6 cellular contexts compared by ENCODE assay signal in the genomic region with DNA sequence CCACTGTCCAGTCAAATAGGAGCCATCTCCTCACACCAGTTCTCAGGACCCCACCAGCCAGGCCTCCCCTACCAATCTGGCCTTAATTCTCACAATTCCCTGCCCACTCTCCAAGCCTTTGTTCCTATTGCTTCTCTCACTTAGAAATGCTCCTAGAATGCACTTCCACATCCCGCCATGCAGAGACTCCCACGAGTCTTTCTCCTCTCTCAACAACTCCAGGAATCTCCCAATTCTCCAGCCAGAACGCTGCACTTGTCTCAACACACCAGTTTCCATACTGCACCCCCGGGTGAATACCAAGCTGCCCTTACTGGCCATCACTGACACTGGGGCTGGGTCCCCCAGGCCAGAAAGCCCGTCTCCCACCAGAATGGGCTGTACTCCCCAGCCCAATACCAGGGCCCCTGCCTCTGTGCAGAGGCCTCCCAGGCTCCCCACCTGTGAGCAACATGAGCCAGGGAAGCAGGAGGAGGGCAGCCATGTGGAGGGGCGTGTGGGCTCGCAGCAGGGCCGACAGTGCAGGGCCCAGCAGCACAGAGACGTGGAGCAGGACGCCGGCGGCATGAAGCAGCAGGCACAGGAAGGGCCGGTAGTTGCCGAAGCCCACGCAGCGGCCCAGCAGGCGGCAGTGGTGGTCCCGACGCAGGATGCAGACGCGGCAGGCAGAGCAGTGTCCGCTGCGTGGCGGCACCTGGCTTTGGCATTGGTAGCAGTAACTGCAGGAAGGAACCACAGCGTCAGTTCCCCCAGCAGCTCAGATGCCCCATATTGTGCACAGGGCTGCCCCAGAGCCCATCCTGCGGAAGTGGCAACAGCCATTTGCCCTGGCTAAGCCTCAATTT. TPM values are rescaled to one million over a fixed set of nuclear protein-coding genes. Genes with fewer than 3 reads are reported as not detected.
DNase-seq lines count a peak whose midpoint lies in the region; ATAC-seq lines count a peak whose summit lies in the region.

No MANE protein-coding gene starts in this region.

- intact Hi-C loops in activated naive CD4-positive, alpha-beta T cell treated with anti-CD3 and anti-CD28 coated beads for 36 hours (cut with micrococcal nuclease) = loop anchor here (10.0 kb wide), 1 partner anchor 411 kb away; a partner anchor contains a TSS

- peaks cover 18% of the 10 kb centered on the region for H3K4me1 Mint-ChIP-seq in activated naive CD4-positive, alpha-beta T cell treated with anti-CD3 and anti-CD28 coated beads for 36 hours (ENCODE audit: low read depth)

- in situ Hi-C loops in KBM-7 (cut with MboI; ENCODE audit: low pct_unique_long_range_greater_than_20kb, low sequenced_read_pairs) = no loop called here

- no peaks in the 10 kb centered on the region for H3K9me3 Mint-ChIP-seq in activated naive CD4-positive, alpha-beta T cell treated with anti-CD3 and anti-CD28 coated beads for 36 hours

- H3K27ac Mint-ChIP-seq in activated naive CD4-positive, alpha-beta T cell treated with anti-CD3 and anti-CD28 coated beads for 36 hours = peak overlapping the region; percentile 52

- H3K4me3 Mint-ChIP-seq in activated naive CD4-positive, alpha-beta T cell treated with anti-CD3 and anti-CD28 coated beads for 36 hours = peak overlapping the region; percentile 64

- H3K36me3 Mint-ChIP-seq in activated naive CD4-positive, alpha-beta T cell treated with anti-CD3 and anti-CD28 coated beads for 36 hours (ENCODE audit: low read depth) = peaks cover 6% of the 10 kb centered on the region

- CTCF ChIA-PET in activated naive CD4-positive, alpha-beta T cell treated with anti-CD3 and anti-CD28 coated beads for 36 hours (lab: Charles Lee) = interaction anchor here (0.6 kb wide), 1 partner anchor 510 kb away, joined by 3 read pairs; no protein-coding TSS in a partner anchor

- DNase-seq in KBM-7 = peak; percentile 79
- DNase-seq in activated naive CD4-positive, alpha-beta T cell treated with anti-CD3 and anti-CD28 coated beads for 36 hours = peak; percentile 81
- DNase-seq in lung microvascular endothelial cell (ENCODE audit: low read depth in 2 of 2) = peak; percentile 87 to 95
- no peak for DNase-seq in NCI-H524 treated with DMSO at 0.1 percent for 48 hours (lab: John Stamatoyannopoulos, UW)
- DNase-seq in NCI-H748 treated with DMSO at 0.1 percent for 48 hours (lab: John Stamatoyannopoulos, UW) = no peak

- no peak for ATAC-seq in GM21576 (IDR thresholded peaks at IDR 0.05; ENCODE audit: unreplicated experiment)

- no peaks in the 10 kb centered on the region for H3K27me3 Mint-ChIP-seq in activated naive CD4-positive, alpha-beta T cell treated with anti-CD3 and anti-CD28 coated beads for 36 hours (ENCODE audit: low read depth)

RNA-seq across cellular contexts. Expression of a gene that starts 2.4 kb away (rescaled TPM):
- total RNA-seq in activated naive CD4-positive, alpha-beta T cell treated with anti-CD3 and anti-CD28 coated beads for 36 hours = 10 to 100 TPM; 11.5 to 13.4 TPM
- 12.0 and 20.8 TPM in 2 replicates for total RNA-seq in lung microvascular endothelial cell

RNA-seq across cellular contexts. Expression of a gene that starts 3.2 kb away (rescaled TPM):
- under 1 TPM in 1 of 2 experiments, not detected in 1; 0.07 TPM for total RNA-seq in activated naive CD4-positive, alpha-beta T cell treated with anti-CD3 and anti-CD28 coated beads for 36 hours
- under 0.01 TPM in 1 of 2 replicates, not detected in the other for total RNA-seq in lung microvascular endothelial cell

RNA-seq across cellular contexts. Expression of a gene that starts 24.9 kb away (rescaled TPM):
- total RNA-seq in activated naive CD4-positive, alpha-beta T cell treated with anti-CD3 and anti-CD28 coated beads for 36 hours = under 1 TPM; 0.64 to 0.96 TPM
- total RNA-seq in lung microvascular endothelial cell = 18.5 and 49.6 TPM in 2 replicates

RNA-seq across cellular contexts. Expression of a gene that starts 33.0 kb away (rescaled TPM):
- total RNA-seq in activated naive CD4-positive, alpha-beta T cell treated with anti-CD3 and anti-CD28 coated beads for 36 hours = 10 to 100 TPM; 10.1 to 10.9 TPM
- 12.1 and 12.9 TPM in 2 replicates for total RNA-seq in lung microvascular endothelial cell

RNA-seq across cellular contexts. Expression of a gene that starts 49.4 kb away (rescaled TPM):
- total RNA-seq in activated naive CD4-positive, alpha-beta T cell treated with anti-CD3 and anti-CD28 coated beads for 36 hours = under 1 TPM; 0.07 to 0.12 TPM
- under 0.01 and 0.20 TPM in 2 replicates for total RNA-seq in lung microvascular endothelial cell

Comparison
In these comparisons a context has a peak if more than half of its experiments do, and no peak if none do; other contexts are left out.
1. DNase-seq: peak in KBM-7 (single experiment), activated naive CD4-positive, alpha-beta T cell treated with anti-CD3 and anti-CD28 coated beads for 36 hours (single experiment) and lung microvascular endothelial cell (2 of 2); none in NCI-H524 treated with DMSO at 0.1 percent for 48 hours (single experiment) and NCI-H748 treated with DMSO at 0.1 percent for 48 hours (single experiment).